Comparison of ENCODE assay signal across 20 cellular contexts in the genomic region with DNA sequence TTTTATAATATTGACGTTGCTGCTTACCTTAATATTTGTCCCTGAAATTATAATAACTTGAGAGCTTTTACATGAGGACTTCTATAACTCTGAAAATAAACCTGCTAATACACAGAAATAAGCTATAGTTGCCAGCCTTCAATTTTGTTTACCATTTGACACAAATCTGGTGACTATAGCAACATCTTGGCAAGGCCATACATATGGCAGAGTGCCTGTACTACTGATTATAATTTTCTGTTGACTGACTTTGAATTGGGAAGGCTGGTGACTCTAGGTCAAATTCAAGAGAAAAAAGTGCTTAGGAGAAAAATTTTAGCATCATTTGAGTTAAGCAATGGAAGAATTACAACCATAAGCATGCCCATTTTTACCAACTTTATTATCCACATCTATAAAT.
"Had no signal": no experiment of that assay in that cellular context is flagged by ENCODE, and none has a peak within 500 bp of the region (broad histone marks: within the 10 kb centered on the region; RNA-seq: fewer than 3 reads in every experiment).

No MANE protein-coding gene starts in this region.

- H3K4me3 ChIP-seq: coronary artery, mucosa of descending colon, right atrium auricular region, smooth muscle cell, tibial nerve, vagina had no signal

- H3K4me2 ChIP-seq: smooth muscle cell had no signal

- H3K27me3 ChIP-seq: neutrophil, right atrium auricular region, tibial nerve, vagina had no signal

- ATAC-seq: activated T-helper 17 cell treated with anti-CD3 and anti-CD28 coated beads, Interleukin-2, amount 50 U/mL, for 72 hours; left lobe of liver; mucosa of descending colon; naive thymus-derived CD8-positive, alpha-beta T cell; stimulated activated effector memory CD8-positive, alpha-beta T cell treated with anti-CD3 and anti-CD28 coated beads, Interleukin-12 subunit alpha, Interleukin-12 subunit beta, amount 100 ng/mL, for 72 hours had no signal

- DNase-seq: activated CD4-positive, alpha-beta T cell treated with anti-CD3 and anti-CD28 coated beads, Interleukin-2, amount 50 U/mL, for 1 hour; activated CD4-positive, CD25-positive, alpha-beta regulatory T cell; activated naive CD4-positive, alpha-beta T cell treated with anti-CD3 and anti-CD28 coated beads, Interleukin-2, amount 10 ng/mL, durations not matched to agents 7 days and 5 days; activated T-cell treated with anti-CD3 and anti-CD28 coated beads for 4 hours; caudate nucleus; effector CD4-positive, alpha-beta T cell; foreskin melanocyte; head of caudate nucleus; mucosa of descending colon; naive thymus-derived CD8-positive, alpha-beta T cell; posterior cingulate gyrus had no signal

- H3K4me1 ChIP-seq: right atrium auricular region, tibial nerve, vagina had no signal

- H3K9me3 ChIP-seq: neutrophil, right atrium auricular region, tibial nerve, vagina had no signal

- H3K27ac ChIP-seq: coronary artery, neutrophil, right atrium auricular region, tibial nerve, vagina had no signal

- H3K36me3 ChIP-seq: neutrophil, right atrium auricular region, tibial nerve, vagina had no signal
